28 cellular contexts compared by ENCODE assay signal in genomic region chr14:54105406-54105805, GRCh38.
"Had no signal": no experiment of that assay in that cellular context is flagged by ENCODE, and none has a peak within 500 bp of the region (broad histone marks: within the 10 kb centered on the region; RNA-seq: fewer than 3 reads in every experiment).

No MANE protein-coding gene starts in this region.

- DNase-seq: activated CD4-positive, alpha-beta T cell treated with anti-CD3 and anti-CD28 coated beads for 36 hours; activated CD4-positive, alpha-beta T cell treated with anti-CD3 and anti-CD28 coated beads, Interleukin-2, amount 50 U/mL, for 4 hours; activated CD4-positive, CD25-positive, alpha-beta regulatory T cell; activated CD8-positive, alpha-beta memory T cell treated with anti-CD3 and anti-CD28 coated beads for 24 hours; activated effector memory CD4-positive, alpha-beta T cell treated with Interleukin-2 at 50 U/mL for 16 hours; activated naive CD4-positive, alpha-beta T cell treated with Interleukin-2 at 50 U/mL for 16 hours; anterior cingulate cortex; body of pancreas; cortex of kidney; effector memory CD8-positive, alpha-beta T cell; esophagus squamous epithelium; left colon; naive thymus-derived CD8-positive, alpha-beta T cell; occipital lobe; psoas muscle; stimulated activated CD4-positive, alpha-beta T cell treated with anti-CD3 and anti-CD28 coated beads, Interleukin-1b, Interleukin-23, amount 100 ng/mL, for 48 hours; stimulated activated CD4-positive, alpha-beta T cell treated with anti-CD3 and anti-CD28 coated beads, Interleukin-4, amount 100 ng/mL, for 4 hours; stimulated activated CD8-positive, alpha-beta memory T cell treated with anti-CD3 and anti-CD28 coated beads, Interleukin-4, amount 100 ng/mL, for 48 hours; T-helper 1 cell; tibial artery; upper lobe of right lung had no signal

- H3K27me3 Mint-ChIP-seq: activated CD4-positive, alpha-beta T cell treated with anti-CD3 and anti-CD28 coated beads for 36 hours; effector memory CD8-positive, alpha-beta T cell; stimulated activated memory B cell treated with anti-CD40 and anti-IgM and Interleukin-4, amounts not matched to agents 10 μg/mL and 1 μg/mL and 100 μg/mL, for 72 hours had no signal

- H3K27ac Mint-ChIP-seq: activated CD4-positive, alpha-beta T cell treated with anti-CD3 and anti-CD28 coated beads for 36 hours; activated naive CD8-positive, alpha-beta T cell; effector memory CD8-positive, alpha-beta T cell; naive thymus-derived CD8-positive, alpha-beta T cell; neural progenitor cell; stimulated activated memory B cell treated with anti-CD40 and anti-IgM and Interleukin-4, amounts not matched to agents 10 μg/mL and 1 μg/mL and 100 μg/mL, for 72 hours; T-helper 2 cell treated with Interferon-gamma antibody and Interleukin-4, amounts not matched to agents 5 μg/mL and 100 μg/mL, for 36 hours had no signal

- H3K4me3 Mint-ChIP-seq: activated CD4-positive, alpha-beta T cell treated with anti-CD3 and anti-CD28 coated beads for 36 hours; activated naive CD8-positive, alpha-beta T cell; effector memory CD8-positive, alpha-beta T cell; naive thymus-derived CD8-positive, alpha-beta T cell; neural progenitor cell; stimulated activated memory B cell treated with anti-CD40 and anti-IgM and Interleukin-4, amounts not matched to agents 10 μg/mL and 1 μg/mL and 100 μg/mL, for 72 hours; T-helper 2 cell treated with Interferon-gamma antibody and Interleukin-4, amounts not matched to agents 5 μg/mL and 100 μg/mL, for 36 hours had no signal

- H3K9me3 Mint-ChIP-seq: neural progenitor cell; T-helper 2 cell treated with Interferon-gamma antibody and Interleukin-4, amounts not matched to agents 5 μg/mL and 100 μg/mL, for 36 hours had no signal

- ATAC-seq: activated CD4-positive, alpha-beta T cell treated with anti-CD3 and anti-CD28 coated beads for 36 hours; body of pancreas; effector memory CD8-positive, alpha-beta T cell; naive thymus-derived CD8-positive, alpha-beta T cell; psoas muscle; stimulated activated memory B cell treated with anti-CD40 and anti-IgM and Interleukin-4, amounts not matched to agents 10 μg/mL and 1 μg/mL and 100 μg/mL, for 72 hours had no signal

- H3K36me3 Mint-ChIP-seq: activated naive CD8-positive, alpha-beta T cell; naive thymus-derived CD8-positive, alpha-beta T cell; neural progenitor cell; stimulated activated memory B cell treated with anti-CD40 and anti-IgM and Interleukin-4, amounts not matched to agents 10 μg/mL and 1 μg/mL and 100 μg/mL, for 72 hours had no signal

- H3K4me1 Mint-ChIP-seq: activated CD4-positive, alpha-beta T cell treated with anti-CD3 and anti-CD28 coated beads for 36 hours; naive thymus-derived CD8-positive, alpha-beta T cell; stimulated activated memory B cell treated with anti-CD40 and anti-IgM and Interleukin-4, amounts not matched to agents 10 μg/mL and 1 μg/mL and 100 μg/mL, for 72 hours had no signal

- H3K27ac ChIP-seq: body of pancreas, esophagus squamous epithelium, neural progenitor cell, parathyroid adenoma, psoas muscle, upper lobe of right lung had no signal

- H3K4me3 ChIP-seq: body of pancreas, esophagus squamous epithelium, neural progenitor cell, psoas muscle, smooth muscle cell, stomach, tibial artery, upper lobe of right lung had no signal
